7 cellular contexts compared by ENCODE assay signal in the genomic region with DNA sequence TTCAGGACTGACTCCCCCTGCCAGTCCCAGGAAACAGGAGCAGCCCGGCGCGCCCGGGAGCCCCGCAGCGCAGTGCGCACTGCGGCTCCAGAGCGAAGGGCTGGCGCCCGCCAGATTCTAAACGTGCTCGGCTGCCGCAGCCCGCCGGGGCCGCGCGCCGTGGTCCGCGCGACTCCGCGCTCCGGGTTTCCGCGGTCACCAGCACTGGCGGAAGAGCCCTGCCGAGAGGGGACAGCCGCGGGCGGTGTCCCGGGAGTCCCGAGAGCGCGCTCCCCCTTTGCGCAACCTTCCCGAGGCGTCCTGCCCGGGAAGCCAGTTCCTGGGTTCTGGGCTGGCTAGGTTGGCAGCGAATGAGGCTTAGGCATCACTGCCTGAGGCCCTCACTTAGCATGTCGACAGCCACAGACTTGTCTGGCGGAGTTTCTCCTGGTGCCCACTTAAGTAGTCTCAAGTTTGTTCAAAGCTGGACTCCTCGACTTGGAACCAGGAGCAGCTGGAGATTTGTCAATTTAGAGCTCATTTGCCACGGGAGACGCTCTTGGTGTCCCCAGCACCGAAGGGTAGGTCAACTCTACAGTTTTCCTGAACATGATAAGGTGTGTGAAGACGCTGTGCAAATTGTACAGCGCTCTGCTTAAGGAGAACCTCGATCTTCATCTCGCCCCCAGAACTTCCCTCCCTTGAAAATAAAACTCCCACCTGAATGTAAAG. TPM values are rescaled to one million over a fixed set of nuclear protein-coding genes. Genes with fewer than 3 reads are reported as not detected.
A peak's percentile ranks its signal among the peaks of the same experiment; 100 is the strongest.
DNase-seq lines count a peak whose midpoint lies in the region; ATAC-seq and TF ChIP-seq lines count a peak whose summit lies in the region.

No MANE protein-coding gene starts in this region.

- H3K27ac Mint-ChIP-seq in nephron progenitor cell, result no peak overlapping the region

- ATAC-seq in GM18867 (IDR thresholded peaks at IDR 0.05; ENCODE audit: unreplicated experiment), result peak; percentile 66
- ATAC-seq in HG03066 (IDR thresholded peaks at IDR 0.05; ENCODE audit: low read depth, unreplicated experiment), result peak; percentile 46

- peaks cover 43% of the 10 kb centered on the region for H3K4me1 Mint-ChIP-seq in nephron progenitor cell

- peaks cover 59% of the 10 kb centered on the region for H3K27me3 Mint-ChIP-seq in nephron progenitor cell (ENCODE audit: low read depth, poor library complexity)

- peak overlapping the region; percentile 90 for H3K4me3 Mint-ChIP-seq in nephron progenitor cell

- no peaks in the 10 kb centered on the region for H3K36me3 Mint-ChIP-seq in nephron progenitor cell (ENCODE audit: low read depth)

- peak; percentile 38 for DNase-seq in RPMI7951 (ENCODE audit: low read depth)
- DNase-seq in fibroblast of peridontal ligament (ENCODE audit: extremely low read depth), result peak; percentile 44
- DNase-seq in nephron progenitor cell, result peak; percentile 78
- no peak for DNase-seq in medulla oblongata (ENCODE audit: extremely low spot score)
- DNase-seq in effector CD8-positive, alpha-beta T cell (lab: John Stamatoyannopoulos, UW), result no peak

- no peaks in the 10 kb centered on the region for H3K9me3 Mint-ChIP-seq in nephron progenitor cell

- no peak for TF ChIP-seq CTCF in nephron progenitor cell (IDR thresholded peaks at IDR 0.05)

RNA-seq across cellular contexts. Expression of a gene that starts 1.5 kb away (rescaled TPM):
- not detected in 2 replicates for total RNA-seq in RPMI7951 (2014; rRNA removed; shearing (Covaris generic))

RNA-seq across cellular contexts. Expression of a gene that starts 20.8 kb away (rescaled TPM):
- not detected in 2 replicates for total RNA-seq in RPMI7951 (2014; rRNA removed; shearing (Covaris generic))

Comparison
In these comparisons a context has a peak if more than half of its experiments do, and no peak if none do; other contexts are left out.
1. DNase-seq: peak in RPMI7951 (single experiment), fibroblast of peridontal ligament (single experiment) and nephron progenitor cell (single experiment); none in medulla oblongata (single experiment) and effector CD8-positive, alpha-beta T cell (single experiment).